In genomic region chr1:3724416-3725030, GRCh38 we compare ENCODE assay signal across 1 cellular context.
A peak's percentile ranks its signal among the peaks of the same experiment; 100 is the strongest.
TF ChIP-seq lines count a peak whose summit lies in the region.

No MANE protein-coding gene starts in this region.

TF ChIP-seq in GM12878, 131 proteins besides CTCF, POLR2A, EP300 and RAD21:
- TF ChIP-seq SMC3 (IDR thresholded peaks at IDR 0.05; ENCODE audit: borderline replicate concordance, low read length) (peak; percentile 85), IKZF1 (conservative IDR thresholded peaks at IDR 0.05) (peak; percentile 31; the same call in 1 of the 2 replicates), RUNX3 (IDR thresholded peaks at IDR 0.05; ENCODE audit: low read length) (peak; percentile 19; the same call in 1 of the 2 replicates), YY1 (IDR thresholded peaks at IDR 0.05; ENCODE audit: low read depth, low read length) (peak; percentile 52; the same call in 1 of the 2 replicates), RB1 (IDR thresholded peaks at IDR 0.05; ENCODE audit: borderline replicate concordance) (0 out of 2 replicates have a peak, but pooled peaks have one; percentile 36)
TF ChIP-seq in GM12878: peak in this region for 5; not testable (repeated sequence) for 126.
